ENCODE assay signal across 15 cellular contexts in genomic region chr9:26026423-26027100, GRCh38.
DNase-seq lines count a peak whose midpoint lies in the region; ATAC-seq, FAIRE-seq and TF ChIP-seq lines count a peak whose summit lies in the region.
"Had no signal": no experiment of that assay in that cellular context is flagged by ENCODE, and none has a peak within 500 bp of the region (broad histone marks: within the 10 kb centered on the region; RNA-seq: fewer than 3 reads in every experiment).

No MANE protein-coding gene starts in this region.

- DNase-seq in H9, result no peak
- no peak for DNase-seq in H1 (ENCODE audit: low read depth in 1 of 2, low spot score in 2 of 2)
- DNase-seq in MG63, result no peak
- DNase-seq in HTR-8/SVneo (ENCODE audit: insufficient read length, low spot score), result no peak
- DNase-seq in NCI-H2171 (lab: John Stamatoyannopoulos, UW), result no peak
- DNase-seq: 8988T; CD4-positive, alpha-beta memory T cell; DMS153; DMS79 treated with DMSO at 0.1 percent for 48 hours; GF-D8; HCEC 1CT had no signal

- H3K18ac ChIP-seq in H9 (ENCODE audit: insufficient read length, low read depth, low read length) (no peak overlapping the region), H1 (ENCODE audit: extremely low read depth, low read length) (no peak overlapping the region)

- H3K9me3 ChIP-seq in H9 (ENCODE audit: control insufficient read depth, low read depth, low read length), result no peaks in the 10 kb centered on the region
- peaks cover 3 to 4% of the 10 kb centered on the region in 2 experiments; a peak in 1 of 4 replicates for H3K9me3 ChIP-seq in H1 (ENCODE audit: insufficient read depth in 2 of 2, low read depth in 1 of 2, low read length in 1 of 2)
- no peaks in the 10 kb centered on the region for H3K9me3 ChIP-seq in iPS-18a (ENCODE audit: control insufficient read depth, low read depth, low read length)
- H3K9me3 ChIP-seq in MG63, result no peaks in the 10 kb centered on the region
- H3K9me3 ChIP-seq: BLaER1 had no signal

- H4K20me1 ChIP-seq in H9 (ENCODE audit: control insufficient read depth, insufficient read depth, insufficient read length), result no peaks in the 10 kb centered on the region
- no peaks in the 10 kb centered on the region for H4K20me1 ChIP-seq in H1 (replicated peaks in 1 of 2; ENCODE audit: control insufficient read depth in 1 of 2, insufficient read depth in 2 of 2, low read length in 2 of 2)
- H4K20me1 ChIP-seq: BLaER1 had no signal

- H3K56ac ChIP-seq in H9 (ENCODE audit: insufficient read length, low read depth, low read length) (no peak overlapping the region), H1 (replicated peaks; ENCODE audit: insufficient read length, low read depth, low read length) (no peak overlapping the region)

- no peak for TF ChIP-seq CTCF in H9 (conservative IDR thresholded peaks at IDR 0.05)
- TF ChIP-seq CTCF in H1 (IDR thresholded peaks at IDR 0.05; ENCODE audit: control extremely low read depth in 1 of 3, insufficient read depth in 1 of 3, low read depth in 1 of 3, low read length in 3 of 3), result no peak

- no peaks in the 10 kb centered on the region for H3K27me3 ChIP-seq in H9 (ENCODE audit: insufficient read depth, low read length)
- no peaks in the 10 kb centered on the region; a peak in 1 of 7 replicates for H3K27me3 ChIP-seq in H1 (replicated peaks in 1 of 4; ENCODE audit: control insufficient read depth in 3 of 4, extremely low read depth in 1 of 4, insufficient read depth in 3 of 4, low read length in 3 of 4)
- no peaks in the 10 kb centered on the region for H3K27me3 ChIP-seq in iPS-18a (ENCODE audit: control insufficient read depth, insufficient read depth, low read length)
- no peaks in the 10 kb centered on the region for H3K27me3 ChIP-seq in MG63
- H3K27me3 ChIP-seq: BLaER1 had no signal

- H3K23me2 ChIP-seq in H9 (ENCODE audit: insufficient read length, low read depth, low read length, poor library complexity, severe bottlenecking) (no peaks in the 10 kb centered on the region), H1 (ENCODE audit: low read depth, low read length) (no peaks in the 10 kb centered on the region)

- H3K4me3 ChIP-seq in H1 (ENCODE audit: extremely low read depth in 1 of 4, insufficient read depth in 2 of 4, low read depth in 3 of 4, low read length in 4 of 4), result peak overlapping the region in 1 of 4 experiments; percentile 31; a peak in 2 of 8 replicates
- peak overlapping the region; percentile 11 for H3K4me3 ChIP-seq in iPS-18a (ENCODE audit: low read length)
- H3K4me3 ChIP-seq in MG63, result no peak overlapping the region
- H3K4me3 ChIP-seq: BLaER1 had no signal

- H3K27ac ChIP-seq in H9 (ENCODE audit: insufficient read length, low read depth, low read length), result no peak overlapping the region
- no peak overlapping the region for H3K27ac ChIP-seq in H1 (ENCODE audit: low read depth, low read length)
- H3K27ac ChIP-seq in iPS-18a (ENCODE audit: low read length), result no peak overlapping the region
- H3K27ac ChIP-seq: BLaER1 had no signal

- POLR2A ChIA-PET in H1 (lab: Charles Lee; ENCODE audit: partially characterized antibody), result no interaction called here

- H2BK12ac ChIP-seq in H9 (ENCODE audit: insufficient read length, low read depth, low read length) (no peak overlapping the region), H1 (ENCODE audit: low read depth, low read length) (no peak overlapping the region)

- H3K9ac ChIP-seq in H9 (ENCODE audit: extremely low read depth, insufficient read length, low read length), result no peak overlapping the region
- no peak overlapping the region for H3K9ac ChIP-seq in H1 (replicated peaks in 1 of 4; ENCODE audit: extremely low read depth in 1 of 4, low read depth in 3 of 4, low read length in 3 of 4)
- H3K9ac ChIP-seq in iPS-18a (ENCODE audit: low read length), result no peak overlapping the region
- H3K9ac ChIP-seq: BLaER1 had no signal

- H2BK20ac ChIP-seq in H9 (ENCODE audit: low read depth, low read length, poor library complexity, severe bottlenecking) (no peak overlapping the region), H1 (ENCODE audit: low read length) (no peak overlapping the region)

- TF ChIP-seq POLR2A in H1 (IDR thresholded peaks at IDR 0.05; ENCODE audit: control extremely low read depth in 1 of 2, low read depth in 2 of 2, low read length in 2 of 2), result no peak

- no peak for TF ChIP-seq RAD21 in H1 (IDR thresholded peaks at IDR 0.05 in 1 of 2, conservative IDR thresholded peaks at IDR 0.05 in 1 of 2; ENCODE audit: low read depth in 2 of 2, low read length in 2 of 2)

- no peak overlapping the region for H4K8ac ChIP-seq in H9 (replicated peaks; ENCODE audit: insufficient read length, low read depth, low read length)
- no peak overlapping the region for H4K8ac ChIP-seq in H1 (ENCODE audit: extremely low read depth, insufficient read depth, low read length)

- H3K36me3 Mint-ChIP-seq in H9 (ENCODE audit: insufficient read depth in 1 of 3, low read depth in 3 of 3), result peaks cover 0 to 20% (median 7%) of the 10 kb centered on the region in 3 experiments; a peak in 5 of 7 replicates
- H3K36me3 Mint-ChIP-seq: CD14-positive monocyte; CD4-positive, alpha-beta memory T cell had no signal

- peak overlapping the region; percentile 40 for H3K4me2 ChIP-seq in H9 (ENCODE audit: insufficient read depth, insufficient read length, low read length)
- peak overlapping the region; percentile 20 to 50 for H3K4me2 ChIP-seq in H1 (ENCODE audit: insufficient read depth in 1 of 2, low read depth in 2 of 2, low read length in 2 of 2)
- H3K4me2 ChIP-seq: BLaER1 had no signal

- H2BK5ac ChIP-seq in H9 (ENCODE audit: insufficient read length, low read length) (no peak overlapping the region), H1 (ENCODE audit: low read depth, low read length) (no peak overlapping the region)

- H3K27me3 Mint-ChIP-seq in H9 (ENCODE audit: low read depth), result no peaks in the 10 kb centered on the region
- H3K27me3 Mint-ChIP-seq: CD4-positive, alpha-beta memory T cell had no signal

- H3K79me2 ChIP-seq in H9 (ENCODE audit: insufficient read depth, low read length), result no peaks in the 10 kb centered on the region
- H3K79me2 ChIP-seq in H1 (ENCODE audit: control insufficient read depth in 1 of 2, insufficient read depth in 2 of 2, low read length in 2 of 2), result no peaks in the 10 kb centered on the region

- no peaks in the 10 kb centered on the region for H3K79me1 ChIP-seq in H9 (ENCODE audit: insufficient read depth, low read depth, low read length, poor library complexity, severe bottlenecking)
- H3K79me1 ChIP-seq in H1 (ENCODE audit: low read depth, low read length), result no peaks in the 10 kb centered on the region

- peaks cover 43 to 45% of the 10 kb centered on the region in 2 experiments for H3K4me1 Mint-ChIP-seq in H9
- H3K4me1 Mint-ChIP-seq: CD14-positive monocyte; CD4-positive, alpha-beta memory T cell had no signal

- no peak for FAIRE-seq in H1 (lab: Jason Lieb, UNC)
- FAIRE-seq in HTR-8/SVneo (lab: Jason Lieb, UNC), result no peak

- H3K4me1 ChIP-seq in H9 (ENCODE audit: insufficient read depth, low read length), result peaks cover 4% of the 10 kb centered on the region; the same call in 1 of the 2 replicates
- peaks cover 0 to 23% (median 7%) of the 10 kb centered on the region in 4 experiments; a peak in 6 of 7 replicates for H3K4me1 ChIP-seq in H1 (replicated peaks in 1 of 4; ENCODE audit: control insufficient read depth in 3 of 4, insufficient read depth in 4 of 4, low read length in 3 of 4)
- peaks cover 45% of the 10 kb centered on the region for H3K4me1 ChIP-seq in iPS-18a (ENCODE audit: control insufficient read depth, low read depth, low read length)
- H3K4me1 ChIP-seq: BLaER1 had no signal

- ATAC-seq in HG03095 (IDR thresholded peaks at IDR 0.05; ENCODE audit: unreplicated experiment), result no peak

- no peak overlapping the region for H4K5ac ChIP-seq in H9 (ENCODE audit: insufficient read length, low read depth, low read length)
- no peak overlapping the region for H4K5ac ChIP-seq in H1 (ENCODE audit: insufficient read length, low read depth, low read length)

- no peak overlapping the region for H2BK120ac ChIP-seq in H9 (ENCODE audit: low read depth, low read length, poor library complexity, severe bottlenecking)
- H2BK120ac ChIP-seq in H1 (replicated peaks; ENCODE audit: low read depth, low read length), result no peak overlapping the region

- H3T11ph ChIP-seq in H9 (ENCODE audit: low read length), result no peak overlapping the region

- no peak for TF ChIP-seq EP300 in H1 (IDR thresholded peaks at IDR 0.05; ENCODE audit: borderline replicate concordance in 1 of 2, low read depth in 2 of 2, low read length in 2 of 2)

- H3K4ac ChIP-seq in H9 (ENCODE audit: low read depth, low read length) (no peak overlapping the region), H1 (replicated peaks; ENCODE audit: insufficient read length, low read depth, low read length) (no peak overlapping the region)

- CTCF ChIA-PET in H1 (lab: Charles Lee; ENCODE audit: partially characterized antibody), result interaction anchor here (1.4 kb wide), 1 partner anchor 300 kb away, joined by 3 read pairs; no protein-coding TSS in a partner anchor

- peak overlapping the region; percentile 40 to 92 (median 83) for H3K27ac Mint-ChIP-seq in H9
- H3K27ac Mint-ChIP-seq: CD14-positive monocyte had no signal

- H3K9me3 Mint-ChIP-seq in H9, result peaks cover 12 to 17% of the 10 kb centered on the region in 2 experiments; a peak in 4 of 5 replicates

- H3K14ac ChIP-seq in H9 (ENCODE audit: insufficient read depth, low read length), result no peak overlapping the region
- no peak overlapping the region for H3K14ac ChIP-seq in H1 (ENCODE audit: insufficient read length)

- no peak overlapping the region for H3K23ac ChIP-seq in H9 (ENCODE audit: insufficient read length, low read depth, low read length)
- no peak overlapping the region for H3K23ac ChIP-seq in H1 (ENCODE audit: insufficient read length)

- no peaks in the 10 kb centered on the region for H3K36me3 ChIP-seq in H1 (ENCODE audit: control insufficient read depth in 2 of 4, insufficient read depth in 4 of 4, low read length in 3 of 4)
- H3K36me3 ChIP-seq in iPS-18a (ENCODE audit: control insufficient read depth, low read depth, low read length), result no peaks in the 10 kb centered on the region
- no peaks in the 10 kb centered on the region for H3K36me3 ChIP-seq in MG63
- H3K36me3 ChIP-seq: BLaER1 had no signal

- H2BK15ac ChIP-seq in H9 (ENCODE audit: low read depth, low read length) (no peak overlapping the region), H1 (ENCODE audit: low read length) (no peak overlapping the region)

- no peak overlapping the region for H2AK5ac ChIP-seq in H9 (ENCODE audit: insufficient read length, low read length)
- no peak overlapping the region for H2AK5ac ChIP-seq in H1 (ENCODE audit: low read depth, low read length)

- no CpG with 5 or more reads among the region's 2 CpGs for WGBS in H9 (ENCODE audit: extremely low coverage, insufficient read length, low lambda C conversion rate)
- WGBS in H1 (ENCODE audit: extremely low coverage in 1 of 2, insufficient coverage in 1 of 2, insufficient read length in 1 of 2, insufficient replicate concordance in 2 of 2, low coverage in 1 of 2, low lambda C conversion rate in 2 of 2, missing lambda C conversion rate in 1 of 2), 2 experiments, result 16% methylated on average over 2 of the region's 2 CpGs; no CpG with 5 or more reads in 1 of the 2 experiments

- H3K4me3 Mint-ChIP-seq in H9, result no peak overlapping the region
- H3K4me3 Mint-ChIP-seq: CD14-positive monocyte had no signal

- H4K91ac ChIP-seq in H9 (ENCODE audit: insufficient read length, low read depth, low read length) (no peak overlapping the region), H1 (replicated peaks; ENCODE audit: insufficient read length, low read length) (no peak overlapping the region)

- H2AFZ ChIP-seq in H9 (ENCODE audit: low read length) (no peak overlapping the region), H1 (ENCODE audit: low read length) (no peak overlapping the region)
